In the genomic region with DNA sequence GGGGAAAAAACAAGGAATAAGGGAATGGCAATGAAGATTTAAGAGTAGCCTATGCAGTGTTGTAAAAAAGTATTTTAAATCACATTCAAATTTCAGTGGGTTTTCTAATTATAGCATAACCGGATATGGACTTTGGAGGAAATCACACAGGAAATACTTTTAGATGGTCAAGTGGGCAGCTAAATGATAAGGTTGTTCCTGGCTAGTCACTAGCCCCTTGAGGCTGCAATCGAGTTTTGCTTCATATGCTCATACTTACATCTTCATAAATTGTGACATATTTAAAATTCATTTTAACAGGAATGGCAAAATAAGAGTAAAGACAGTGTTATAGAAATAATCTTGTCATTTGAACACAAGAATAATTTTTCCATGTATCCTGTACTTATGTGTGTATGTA, we compare ENCODE assay signal across 16 cellular contexts.
"Had no signal": no experiment of that assay in that cellular context is flagged by ENCODE, and none has a peak within 500 bp of the region (broad histone marks: within the 10 kb centered on the region; RNA-seq: fewer than 3 reads in every experiment).

No MANE protein-coding gene starts in this region.

- H3K4me3 Mint-ChIP-seq: naive thymus-derived CD4-positive, alpha-beta T cell; WTC11 had no signal

- H3K27me3 Mint-ChIP-seq: naive thymus-derived CD4-positive, alpha-beta T cell had no signal

- DNase-seq: activated CD4-positive, alpha-beta T cell treated with anti-CD3 and anti-CD28 coated beads for 48 hours; activated CD8-positive, alpha-beta memory T cell treated with anti-CD3 and anti-CD28 coated beads for 24 hours; activated naive CD4-positive, alpha-beta T cell treated with Interleukin-2 at 50 U/mL for 16 hours; colonic mucosa; effector CD4-positive, alpha-beta T cell; hippocampal formation; naive thymus-derived CD4-positive, alpha-beta T cell; nucleus accumbens; psoas muscle; stimulated activated CD4-positive, alpha-beta T cell treated with anti-CD3 and anti-CD28 coated beads, Interleukin-2, amount 100 ng/mL, for 24 hours; stimulated activated naive CD4-positive, alpha-beta T cell; T1000; trophoblast cell had no signal

- H3K27ac ChIP-seq: cardiac muscle cell, colonic mucosa, psoas muscle had no signal

- H3K4me1 ChIP-seq: colonic mucosa, psoas muscle had no signal

- H3K27me3 ChIP-seq: cardiac muscle cell, colonic mucosa had no signal

- ATAC-seq: naive thymus-derived CD4-positive, alpha-beta T cell; psoas muscle; sciatic nerve; WTC11 had no signal

- H3K27ac Mint-ChIP-seq: naive thymus-derived CD4-positive, alpha-beta T cell had no signal

- H3K4me3 ChIP-seq: cardiac muscle cell, colonic mucosa, psoas muscle had no signal
